Comparison of ENCODE assay signal across 3 cellular contexts in the genomic region with DNA sequence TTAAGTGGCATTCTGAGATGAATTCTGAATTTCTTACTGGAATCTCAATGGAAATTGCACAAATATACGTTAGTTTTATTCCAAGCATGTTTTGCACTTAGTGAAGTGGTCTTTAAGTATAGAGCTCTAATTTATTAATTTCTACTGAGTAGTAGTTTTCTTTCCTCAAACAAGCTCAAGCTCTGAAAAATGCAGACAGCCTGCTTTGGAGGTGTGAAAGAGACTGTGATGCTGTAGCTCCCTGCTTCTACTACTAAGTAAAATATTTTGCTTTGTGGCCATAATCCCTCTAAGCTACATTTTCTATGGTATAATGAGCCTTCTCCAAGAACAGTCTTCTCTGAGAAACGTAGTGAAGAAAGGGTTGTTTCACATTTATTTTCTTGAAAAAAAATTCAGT.
TF ChIP-seq lines count a peak whose summit lies in the region.

No MANE protein-coding gene starts in this region.

TF ChIP-seq in HEK293, 187 proteins besides CTCF, POLR2A, EP300 and RAD21:
- TF ChIP-seq, protein P1, sequence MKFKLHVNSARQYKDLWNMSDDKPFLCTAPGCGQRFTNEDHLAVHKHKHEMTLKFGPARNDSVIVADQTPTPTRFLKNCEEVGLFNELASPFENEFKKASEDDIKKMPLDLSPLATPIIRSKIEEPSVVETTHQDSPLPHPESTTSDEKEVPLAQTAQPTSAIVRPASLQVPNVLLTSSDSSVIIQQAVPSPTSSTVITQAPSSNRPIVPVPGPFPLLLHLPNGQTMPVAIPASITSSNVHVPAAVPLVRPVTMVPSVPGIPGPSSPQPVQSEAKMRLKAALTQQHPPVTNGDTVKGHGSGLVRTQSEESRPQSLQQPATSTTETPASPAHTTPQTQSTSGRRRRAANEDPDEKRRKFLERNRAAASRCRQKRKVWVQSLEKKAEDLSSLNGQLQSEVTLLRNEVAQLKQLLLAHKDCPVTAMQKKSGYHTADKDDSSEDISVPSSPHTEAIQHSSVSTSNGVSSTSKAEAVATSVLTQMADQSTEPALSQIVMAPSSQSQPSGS (tag by site-specific recombination; IDR thresholded peaks at IDR 0.05; ENCODE audit: low read depth) = no peak
- TF ChIP-seq IKZF3 (tag by site-specific recombination; IDR thresholded peaks at IDR 0.05) (no peak), PRDM1 (tag by site-specific recombination; IDR thresholded peaks at IDR 0.05) (no peak), ZNF112 (tag by site-specific recombination; IDR thresholded peaks at IDR 0.05) (no peak), ZSCAN23 (tag by site-specific recombination; IDR thresholded peaks at IDR 0.05) (no peak), GLIS2 (tag by site-specific recombination; IDR thresholded peaks at IDR 0.05) (no peak), SETDB1 (IDR thresholded peaks at IDR 0.05; ENCODE audit: insufficient read length, low read length) (peak; percentile 27)
- TF ChIP-seq, protein P2, sequence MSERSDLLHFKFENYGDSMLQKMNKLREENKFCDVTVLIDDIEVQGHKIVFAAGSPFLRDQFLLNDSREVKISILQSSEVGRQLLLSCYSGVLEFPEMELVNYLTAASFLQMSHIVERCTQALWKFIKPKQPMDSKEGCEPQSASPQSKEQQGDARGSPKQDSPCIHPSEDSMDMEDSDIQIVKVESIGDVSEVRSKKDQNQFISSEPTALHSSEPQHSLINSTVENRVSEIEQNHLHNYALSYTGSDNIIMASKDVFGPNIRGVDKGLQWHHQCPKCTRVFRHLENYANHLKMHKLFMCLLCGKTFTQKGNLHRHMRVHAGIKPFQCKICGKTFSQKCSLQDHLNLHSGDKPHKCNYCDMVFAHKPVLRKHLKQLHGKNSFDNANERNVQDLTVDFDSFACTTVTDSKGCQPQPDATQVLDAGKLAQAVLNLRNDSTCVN (tag by site-specific recombination; optimal IDR thresholded peaks at IDR 0.05) = no peak
- TF ChIP-seq, protein P3, sequence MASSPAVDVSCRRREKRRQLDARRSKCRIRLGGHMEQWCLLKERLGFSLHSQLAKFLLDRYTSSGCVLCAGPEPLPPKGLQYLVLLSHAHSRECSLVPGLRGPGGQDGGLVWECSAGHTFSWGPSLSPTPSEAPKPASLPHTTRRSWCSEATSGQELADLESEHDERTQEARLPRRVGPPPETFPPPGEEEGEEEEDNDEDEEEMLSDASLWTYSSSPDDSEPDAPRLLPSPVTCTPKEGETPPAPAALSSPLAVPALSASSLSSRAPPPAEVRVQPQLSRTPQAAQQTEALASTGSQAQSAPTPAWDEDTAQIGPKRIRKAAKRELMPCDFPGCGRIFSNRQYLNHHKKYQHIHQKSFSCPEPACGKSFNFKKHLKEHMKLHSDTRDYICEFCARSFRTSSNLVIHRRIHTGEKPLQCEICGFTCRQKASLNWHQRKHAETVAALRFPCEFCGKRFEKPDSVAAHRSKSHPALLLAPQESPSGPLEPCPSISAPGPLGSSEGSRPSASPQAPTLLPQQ (tag by site-specific recombination; IDR thresholded peaks at IDR 0.05) = no peak

TF ChIP-seq in WTC11, 78 proteins besides CTCF, POLR2A, EP300 and RAD21:
- TF ChIP-seq, protein P4, sequence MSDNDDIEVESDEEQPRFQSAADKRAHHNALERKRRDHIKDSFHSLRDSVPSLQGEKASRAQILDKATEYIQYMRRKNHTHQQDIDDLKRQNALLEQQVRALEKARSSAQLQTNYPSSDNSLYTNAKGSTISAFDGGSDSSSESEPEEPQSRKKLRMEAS (CRISPR knock-in tag; IDR thresholded peaks at IDR 0.05) = 0 out of 2 replicates have a peak, but pooled peaks have one; percentile 29
- no peak for TF ChIP-seq TCF7 (CRISPR knock-in tag; IDR thresholded peaks at IDR 0.05; ENCODE audit: low read depth)
TF ChIP-seq in WTC11: peak in this region for 1.

TF ChIP-seq in H1, 55 proteins besides CTCF, POLR2A, EP300 and RAD21:
- no peak for TF ChIP-seq RFX5 (IDR thresholded peaks at IDR 0.05; ENCODE audit: borderline replicate concordance, low read depth, low read length)
- no peak for TF ChIP-seq TAF7 (optimal IDR thresholded peaks at IDR 0.05; ENCODE audit: borderline replicate concordance, low read depth, low read length)
- no peak for TF ChIP-seq RNF2 (IDR thresholded peaks at IDR 0.05; ENCODE audit: borderline replicate concordance, low read depth, low read length, missing control alignments, poor library complexity, severe bottlenecking)
- no peak for TF ChIP-seq TBP (IDR thresholded peaks at IDR 0.05; ENCODE audit: low read depth, low read length)
- no peak for TF ChIP-seq YY1 (IDR thresholded peaks at IDR 0.05; ENCODE audit: low read depth, low read length)
- no peak for TF ChIP-seq TCF12 (IDR thresholded peaks at IDR 0.05; ENCODE audit: low read depth, low read length)
- no peak for TF ChIP-seq BACH1 (IDR thresholded peaks at IDR 0.05; ENCODE audit: low read length)
- TF ChIP-seq JUN (IDR thresholded peaks at IDR 0.05; ENCODE audit: low read depth, low read length) = no peak
- TF ChIP-seq, protein P5, sequence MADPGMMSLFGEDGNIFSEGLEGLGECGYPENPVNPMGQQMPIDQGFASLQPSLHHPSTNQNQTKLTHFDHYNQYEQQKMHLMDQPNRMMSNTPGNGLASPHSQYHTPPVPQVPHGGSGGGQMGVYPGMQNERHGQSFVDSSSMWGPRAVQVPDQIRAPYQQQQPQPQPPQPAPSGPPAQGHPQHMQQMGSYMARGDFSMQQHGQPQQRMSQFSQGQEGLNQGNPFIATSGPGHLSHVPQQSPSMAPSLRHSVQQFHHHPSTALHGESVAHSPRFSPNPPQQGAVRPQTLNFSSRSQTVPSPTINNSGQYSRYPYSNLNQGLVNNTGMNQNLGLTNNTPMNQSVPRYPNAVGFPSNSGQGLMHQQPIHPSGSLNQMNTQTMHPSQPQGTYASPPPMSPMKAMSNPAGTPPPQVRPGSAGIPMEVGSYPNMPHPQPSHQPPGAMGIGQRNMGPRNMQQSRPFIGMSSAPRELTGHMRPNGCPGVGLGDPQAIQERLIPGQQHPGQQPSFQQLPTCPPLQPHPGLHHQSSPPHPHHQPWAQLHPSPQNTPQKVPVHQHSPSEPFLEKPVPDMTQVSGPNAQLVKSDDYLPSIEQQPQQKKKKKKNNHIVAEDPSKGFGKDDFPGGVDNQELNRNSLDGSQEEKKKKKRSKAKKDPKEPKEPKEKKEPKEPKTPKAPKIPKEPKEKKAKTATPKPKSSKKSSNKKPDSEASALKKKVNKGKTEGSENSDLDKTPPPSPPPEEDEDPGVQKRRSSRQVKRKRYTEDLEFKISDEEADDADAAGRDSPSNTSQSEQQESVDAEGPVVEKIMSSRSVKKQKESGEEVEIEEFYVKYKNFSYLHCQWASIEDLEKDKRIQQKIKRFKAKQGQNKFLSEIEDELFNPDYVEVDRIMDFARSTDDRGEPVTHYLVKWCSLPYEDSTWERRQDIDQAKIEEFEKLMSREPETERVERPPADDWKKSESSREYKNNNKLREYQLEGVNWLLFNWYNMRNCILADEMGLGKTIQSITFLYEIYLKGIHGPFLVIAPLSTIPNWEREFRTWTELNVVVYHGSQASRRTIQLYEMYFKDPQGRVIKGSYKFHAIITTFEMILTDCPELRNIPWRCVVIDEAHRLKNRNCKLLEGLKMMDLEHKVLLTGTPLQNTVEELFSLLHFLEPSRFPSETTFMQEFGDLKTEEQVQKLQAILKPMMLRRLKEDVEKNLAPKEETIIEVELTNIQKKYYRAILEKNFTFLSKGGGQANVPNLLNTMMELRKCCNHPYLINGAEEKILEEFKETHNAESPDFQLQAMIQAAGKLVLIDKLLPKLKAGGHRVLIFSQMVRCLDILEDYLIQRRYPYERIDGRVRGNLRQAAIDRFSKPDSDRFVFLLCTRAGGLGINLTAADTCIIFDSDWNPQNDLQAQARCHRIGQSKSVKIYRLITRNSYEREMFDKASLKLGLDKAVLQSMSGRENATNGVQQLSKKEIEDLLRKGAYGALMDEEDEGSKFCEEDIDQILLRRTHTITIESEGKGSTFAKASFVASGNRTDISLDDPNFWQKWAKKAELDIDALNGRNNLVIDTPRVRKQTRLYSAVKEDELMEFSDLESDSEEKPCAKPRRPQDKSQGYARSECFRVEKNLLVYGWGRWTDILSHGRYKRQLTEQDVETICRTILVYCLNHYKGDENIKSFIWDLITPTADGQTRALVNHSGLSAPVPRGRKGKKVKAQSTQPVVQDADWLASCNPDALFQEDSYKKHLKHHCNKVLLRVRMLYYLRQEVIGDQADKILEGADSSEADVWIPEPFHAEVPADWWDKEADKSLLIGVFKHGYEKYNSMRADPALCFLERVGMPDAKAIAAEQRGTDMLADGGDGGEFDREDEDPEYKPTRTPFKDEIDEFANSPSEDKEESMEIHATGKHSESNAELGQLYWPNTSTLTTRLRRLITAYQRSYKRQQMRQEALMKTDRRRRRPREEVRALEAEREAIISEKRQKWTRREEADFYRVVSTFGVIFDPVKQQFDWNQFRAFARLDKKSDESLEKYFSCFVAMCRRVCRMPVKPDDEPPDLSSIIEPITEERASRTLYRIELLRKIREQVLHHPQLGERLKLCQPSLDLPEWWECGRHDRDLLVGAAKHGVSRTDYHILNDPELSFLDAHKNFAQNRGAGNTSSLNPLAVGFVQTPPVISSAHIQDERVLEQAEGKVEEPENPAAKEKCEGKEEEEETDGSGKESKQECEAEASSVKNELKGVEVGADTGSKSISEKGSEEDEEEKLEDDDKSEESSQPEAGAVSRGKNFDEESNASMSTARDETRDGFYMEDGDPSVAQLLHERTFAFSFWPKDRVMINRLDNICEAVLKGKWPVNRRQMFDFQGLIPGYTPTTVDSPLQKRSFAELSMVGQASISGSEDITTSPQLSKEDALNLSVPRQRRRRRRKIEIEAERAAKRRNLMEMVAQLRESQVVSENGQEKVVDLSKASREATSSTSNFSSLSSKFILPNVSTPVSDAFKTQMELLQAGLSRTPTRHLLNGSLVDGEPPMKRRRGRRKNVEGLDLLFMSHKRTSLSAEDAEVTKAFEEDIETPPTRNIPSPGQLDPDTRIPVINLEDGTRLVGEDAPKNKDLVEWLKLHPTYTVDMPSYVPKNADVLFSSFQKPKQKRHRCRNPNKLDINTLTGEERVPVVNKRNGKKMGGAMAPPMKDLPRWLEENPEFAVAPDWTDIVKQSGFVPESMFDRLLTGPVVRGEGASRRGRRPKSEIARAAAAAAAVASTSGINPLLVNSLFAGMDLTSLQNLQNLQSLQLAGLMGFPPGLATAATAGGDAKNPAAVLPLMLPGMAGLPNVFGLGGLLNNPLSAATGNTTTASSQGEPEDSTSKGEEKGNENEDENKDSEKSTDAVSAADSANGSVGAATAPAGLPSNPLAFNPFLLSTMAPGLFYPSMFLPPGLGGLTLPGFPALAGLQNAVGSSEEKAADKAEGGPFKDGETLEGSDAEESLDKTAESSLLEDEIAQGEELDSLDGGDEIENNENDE (IDR thresholded peaks at IDR 0.05; ENCODE audit: insufficient replicate concordance, low read length) = no peak
- TF ChIP-seq, protein P4 (IDR thresholded peaks at IDR 0.05) = peak; percentile 52; the same call in 1 of the 2 replicates
- TF ChIP-seq, protein P6, sequence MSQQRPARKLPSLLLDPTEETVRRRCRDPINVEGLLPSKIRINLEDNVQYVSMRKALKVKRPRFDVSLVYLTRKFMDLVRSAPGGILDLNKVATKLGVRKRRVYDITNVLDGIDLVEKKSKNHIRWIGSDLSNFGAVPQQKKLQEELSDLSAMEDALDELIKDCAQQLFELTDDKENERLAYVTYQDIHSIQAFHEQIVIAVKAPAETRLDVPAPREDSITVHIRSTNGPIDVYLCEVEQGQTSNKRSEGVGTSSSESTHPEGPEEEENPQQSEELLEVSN (IDR thresholded peaks at IDR 0.05) = peak; percentile 71
